Comparison of ENCODE assay signal across 15 cellular contexts in the genomic region with DNA sequence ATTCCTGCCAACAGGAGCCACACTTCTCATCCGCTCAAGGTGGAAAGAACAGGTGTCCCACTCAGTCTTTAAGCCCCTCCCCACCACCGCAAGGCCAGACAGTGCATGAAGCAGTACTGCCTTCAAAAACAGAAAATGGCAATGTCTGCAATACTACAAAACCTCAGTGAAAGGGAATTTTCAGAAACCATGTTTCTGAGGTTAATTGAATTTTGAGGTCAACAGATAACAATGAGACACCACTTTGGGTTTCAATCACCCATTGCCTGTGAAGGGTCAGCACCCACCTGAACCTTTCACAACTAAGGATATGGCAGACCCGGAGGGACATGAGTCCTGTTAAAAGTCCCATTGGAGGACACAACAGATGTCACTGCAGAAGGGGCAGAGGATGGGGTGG. TPM values are rescaled to one million over a fixed set of nuclear protein-coding genes. Genes with fewer than 3 reads are reported as not detected.
DNase-seq lines count a peak whose midpoint lies in the region; ATAC-seq and TF ChIP-seq lines count a peak whose summit lies in the region.
"Had no signal": no experiment of that assay in that cellular context is flagged by ENCODE, and none has a peak within 500 bp of the region (broad histone marks: within the 10 kb centered on the region; RNA-seq: fewer than 3 reads in every experiment).

No MANE protein-coding gene starts in this region.

- H3K27ac Mint-ChIP-seq in CD4-positive, alpha-beta T cell: peak overlapping the region; percentile 82
- H3K27ac Mint-ChIP-seq in T-helper 17 cell: peak overlapping the region; percentile 100
- no peak overlapping the region for H3K27ac Mint-ChIP-seq in T-helper 2 cell treated with Interferon-gamma antibody and Interleukin-4, amounts not matched to agents 5 μg/mL and 100 μg/mL, for 36 hours

- intact Hi-C loops in CD4-positive, alpha-beta T cell (cut with DNase I, micrococcal nuclease): no loop called here

- peak; percentile 45 for ATAC-seq in CD4-positive, alpha-beta T cell (ENCODE audit: poor library complexity)
- peak; percentile 35 for ATAC-seq in GM18907 (IDR thresholded peaks at IDR 0.05; ENCODE audit: unreplicated experiment)
- peak; percentile 31 for ATAC-seq in HG02885 (IDR thresholded peaks at IDR 0.05; ENCODE audit: poor library complexity, unreplicated experiment)
- peak; percentile 70 for ATAC-seq in T-helper 17 cell
- no peak for ATAC-seq in GM18505 (IDR thresholded peaks at IDR 0.05; ENCODE audit: unreplicated experiment)
- ATAC-seq: lower lobe of right lung had no signal

- no peaks in the 10 kb centered on the region for H3K27me3 ChIP-seq in CD4-positive, alpha-beta T cell (ENCODE audit: control insufficient read depth, insufficient read depth, low read length)
- H3K27me3 ChIP-seq: BLaER1, ovary, SJSA1 had no signal

- no peaks in the 10 kb centered on the region for H3K9me3 Mint-ChIP-seq in CD4-positive, alpha-beta T cell
- no peaks in the 10 kb centered on the region for H3K9me3 Mint-ChIP-seq in T-helper 2 cell treated with Interferon-gamma antibody and Interleukin-4, amounts not matched to agents 5 μg/mL and 100 μg/mL, for 36 hours

- no peak overlapping the region for H3K27ac ChIP-seq in CD4-positive, alpha-beta T cell (ENCODE audit: low read depth, low read length)
- H3K27ac ChIP-seq: BLaER1, lower lobe of right lung, ovary, SJSA1 had no signal

- H3K9me3 ChIP-seq in CD4-positive, alpha-beta T cell (ENCODE audit: control insufficient read depth, low read length): no peaks in the 10 kb centered on the region
- H3K9me3 ChIP-seq in T-helper 17 cell (ENCODE audit: control insufficient read depth, low read length, poor library complexity, severe bottlenecking): no peaks in the 10 kb centered on the region
- H3K9me3 ChIP-seq: lower lobe of right lung, ovary, SJSA1 had no signal

- peaks cover 49% of the 10 kb centered on the region for H3K36me3 Mint-ChIP-seq in CD4-positive, alpha-beta T cell (ENCODE audit: low read depth)
- H3K36me3 Mint-ChIP-seq in T-helper 17 cell (ENCODE audit: low read depth): no peaks in the 10 kb centered on the region
- H3K36me3 Mint-ChIP-seq in T-helper 2 cell treated with Interferon-gamma antibody and Interleukin-4, amounts not matched to agents 5 μg/mL and 100 μg/mL, for 36 hours (ENCODE audit: low read depth): peaks cover 6% of the 10 kb centered on the region

- CTCF ChIA-PET in CD4-positive, alpha-beta T cell (lab: Charles Lee): interaction anchor here (2.4 to 2.6 kb wide), 2 partner anchors 13 to 45 kb away, joined by 9 to 12 read pairs; a partner anchor contains a TSS

- POLR2A ChIA-PET in CD4-positive, alpha-beta T cell (lab: Charles Lee): interaction anchor here (1.1 kb wide), 1 partner anchor 24 kb away, joined by 3 read pairs; no protein-coding TSS in a partner anchor

- no peaks in the 10 kb centered on the region for H3K27me3 Mint-ChIP-seq in CD4-positive, alpha-beta T cell
- no peaks in the 10 kb centered on the region for H3K27me3 Mint-ChIP-seq in T-helper 17 cell
- H3K27me3 Mint-ChIP-seq in T-helper 2 cell treated with Interferon-gamma antibody and Interleukin-4, amounts not matched to agents 5 μg/mL and 100 μg/mL, for 36 hours (ENCODE audit: low read depth): no peaks in the 10 kb centered on the region

- peaks cover 53% of the 10 kb centered on the region for H3K4me1 Mint-ChIP-seq in CD4-positive, alpha-beta T cell (ENCODE audit: low read depth)
- H3K4me1 Mint-ChIP-seq in T-helper 17 cell: peaks cover 61% of the 10 kb centered on the region
- H3K4me1 Mint-ChIP-seq in T-helper 2 cell treated with Interferon-gamma antibody and Interleukin-4, amounts not matched to agents 5 μg/mL and 100 μg/mL, for 36 hours (ENCODE audit: low read depth): peaks cover 20% of the 10 kb centered on the region

- TF ChIP-seq POLR2A in GM18505 (IDR thresholded peaks at IDR 0.05; ENCODE audit: borderline replicate concordance, extremely low read depth, insufficient read depth, insufficient read length): no peak

- no peak for TF ChIP-seq CTCF in CD4-positive, alpha-beta T cell (IDR thresholded peaks at IDR 0.05)

- no peak for DNase-seq in CD4-positive, alpha-beta T cell
- DNase-seq in T-helper 17 cell (no peak), HPDE6-E6E7 (ENCODE audit: extremely low spot score) (no peak), NCI-H82 treated with DMSO at 0.1 percent for 48 hours (lab: John Stamatoyannopoulos, UW; ENCODE audit: unreplicated experiment) (no peak)
- no peak for DNase-seq in T-helper 2 cell treated with Interferon-gamma antibody and Interleukin-4, amounts not matched to agents 5 μg/mL and 100 μg/mL, for 36 hours (ENCODE audit: low spot score)
- DNase-seq: aorta; lower lobe of right lung; NCI-H510A; ovary; stimulated activated CD4-positive, alpha-beta T cell treated with anti-CD3 and anti-CD28 coated beads, Interleukin-2, amount 100 ng/mL, for 24 hours had no signal

- peak overlapping the region; percentile 38 for H3K4me3 Mint-ChIP-seq in CD4-positive, alpha-beta T cell
- H3K4me3 Mint-ChIP-seq in T-helper 17 cell: peak overlapping the region; percentile 83
- no peak overlapping the region for H3K4me3 Mint-ChIP-seq in T-helper 2 cell treated with Interferon-gamma antibody and Interleukin-4, amounts not matched to agents 5 μg/mL and 100 μg/mL, for 36 hours

RNA-seq across cellular contexts. Expression of a gene that starts 13.0 kb away (rescaled TPM):
- total RNA-seq in CD4-positive, alpha-beta T cell: 10 to 100 TPM; 70.2 to 71.0 TPM
- 100 to 1,000 TPM; 219 to 248 TPM for total RNA-seq in T-helper 17 cell
- total RNA-seq: SJSA1 had no signal
